Comparison of ENCODE assay signal across 23 cellular contexts in genomic region chrX:23816179-23816578, GRCh38. TPM values are rescaled to one million over a fixed set of nuclear protein-coding genes. Genes with fewer than 3 reads are reported as not detected.
A peak's percentile ranks its signal among the peaks of the same experiment; 100 is the strongest.
DNase-seq lines count a peak whose midpoint lies in the region; ATAC-seq, FAIRE-seq and TF ChIP-seq lines count a peak whose summit lies in the region.
"Had no signal": no experiment of that assay in that cellular context is flagged by ENCODE, and none has a peak within 500 bp of the region (broad histone marks: within the 10 kb centered on the region; RNA-seq: fewer than 3 reads in every experiment).

No MANE protein-coding gene starts in this region.

- H3K4me2 ChIP-seq in mesenchymal stem cell (ENCODE audit: low read length, poor library complexity, severe bottlenecking) = no peak overlapping the region

- peak; percentile 20 for FAIRE-seq in HTR-8/SVneo (lab: Jason Lieb, UNC)
- FAIRE-seq: A204.1, GM12878 had no signal

- no peak overlapping the region for H3K27ac ChIP-seq in mesenchymal stem cell (ENCODE audit: low read length, poor library complexity, severe bottlenecking)

- H3K4ac ChIP-seq in mesenchymal stem cell (ENCODE audit: low read depth in 1 of 2, low read length in 2 of 2) = no peak overlapping the region

- no peaks in the 10 kb centered on the region for H3K79me1 ChIP-seq in mesenchymal stem cell (replicated peaks; ENCODE audit: low read length, poor library complexity, severe bottlenecking)

- H3K4me1 Mint-ChIP-seq in WTC11 = peaks cover 4% of the 10 kb centered on the region; the same call in 1 of the 2 replicates
- H3K4me1 Mint-ChIP-seq in stimulated activated memory B cell treated with anti-CD40 and anti-IgM and Interleukin-4, amounts not matched to agents 10 μg/mL and 1 μg/mL and 100 μg/mL, for 72 hours = peaks cover 9% of the 10 kb centered on the region
- H3K4me1 Mint-ChIP-seq in stimulated activated effector memory CD8-positive, alpha-beta T cell treated with anti-CD3 and anti-CD28 coated beads, Interleukin-12 subunit alpha, Interleukin-12 subunit beta, amount 100 ng/mL, for 72 hours = no peaks in the 10 kb centered on the region
- H3K4me1 Mint-ChIP-seq: CD4-positive, CD25-positive, alpha-beta regulatory T cell had no signal

- no peak overlapping the region for H3K9ac ChIP-seq in mesenchymal stem cell (ENCODE audit: low read length)

- no peak overlapping the region for H4K8ac ChIP-seq in mesenchymal stem cell (ENCODE audit: low read length)

- H3K18ac ChIP-seq in mesenchymal stem cell (ENCODE audit: low read depth in 1 of 2, low read length in 2 of 2) = no peak overlapping the region

- H2BK12ac ChIP-seq in mesenchymal stem cell (ENCODE audit: low read length in 2 of 2) = no peak overlapping the region

- H3K4me3 ChIP-seq in mesenchymal stem cell (ENCODE audit: insufficient read depth in 1 of 2, low read depth in 1 of 2, low read length in 2 of 2) = no peak overlapping the region
- H3K4me3 ChIP-seq: GM12878, HAP-1 had no signal

- no peaks in the 10 kb centered on the region for H3K9me3 Mint-ChIP-seq in WTC11
- H3K9me3 Mint-ChIP-seq in stimulated activated memory B cell treated with anti-CD40 and anti-IgM and Interleukin-4, amounts not matched to agents 10 μg/mL and 1 μg/mL and 100 μg/mL, for 72 hours = no peaks in the 10 kb centered on the region
- no peaks in the 10 kb centered on the region for H3K9me3 Mint-ChIP-seq in stimulated activated effector memory CD8-positive, alpha-beta T cell treated with anti-CD3 and anti-CD28 coated beads, Interleukin-12 subunit alpha, Interleukin-12 subunit beta, amount 100 ng/mL, for 72 hours

- H3K27ac Mint-ChIP-seq in WTC11 = no peak overlapping the region
- H3K27ac Mint-ChIP-seq in stimulated activated memory B cell treated with anti-CD40 and anti-IgM and Interleukin-4, amounts not matched to agents 10 μg/mL and 1 μg/mL and 100 μg/mL, for 72 hours = peak overlapping the region; percentile 73
- no peak overlapping the region for H3K27ac Mint-ChIP-seq in stimulated activated effector memory CD8-positive, alpha-beta T cell treated with anti-CD3 and anti-CD28 coated beads, Interleukin-12 subunit alpha, Interleukin-12 subunit beta, amount 100 ng/mL, for 72 hours
- H3K27ac Mint-ChIP-seq: CD4-positive, CD25-positive, alpha-beta regulatory T cell had no signal

- peaks cover 4% of the 10 kb centered on the region for H3K4me1 ChIP-seq in mesenchymal stem cell (ENCODE audit: control insufficient read depth, insufficient read depth, low read depth, low read length)
- H3K4me1 ChIP-seq: BE2C had no signal

- H3K9me3 ChIP-seq in mesenchymal stem cell (ENCODE audit: control insufficient read depth, low read length) = peaks cover 8% of the 10 kb centered on the region
- H3K9me3 ChIP-seq: BE2C, HAP-1 had no signal

- no peak overlapping the region for H2AK5ac ChIP-seq in mesenchymal stem cell (ENCODE audit: low read length, severe bottlenecking)

- no peak overlapping the region for H2AFZ ChIP-seq in mesenchymal stem cell (ENCODE audit: low read depth, low read length)

- DNase-seq in HTR-8/SVneo (ENCODE audit: insufficient read length, low spot score) = no peak
- no peak for DNase-seq in WTC11 (ENCODE audit: low spot score)
- DNase-seq in mesenchymal stem cell = no peak
- DNase-seq in stimulated activated effector memory CD8-positive, alpha-beta T cell treated with anti-CD3 and anti-CD28 coated beads, Interleukin-12 subunit alpha, Interleukin-12 subunit beta, amount 100 ng/mL, for 72 hours (ENCODE audit: low spot score in 2 of 2) = no peak
- no peak for DNase-seq in effector CD8-positive, alpha-beta T cell (lab: John Stamatoyannopoulos, UW)
- DNase-seq: ACHN; BE2C; C1 segment of cervical spinal cord; CD4-positive, CD25-positive, alpha-beta regulatory T cell; CD8-positive, alpha-beta memory T cell; COR-L47; DMS 273 treated with DMSO at 0.1 percent for 48 hours; DMS53; DND-41; EL; GOT3; KG1 had no signal

- no peaks in the 10 kb centered on the region for H3K27me3 Mint-ChIP-seq in WTC11 (ENCODE audit: low read depth)
- H3K27me3 Mint-ChIP-seq in stimulated activated memory B cell treated with anti-CD40 and anti-IgM and Interleukin-4, amounts not matched to agents 10 μg/mL and 1 μg/mL and 100 μg/mL, for 72 hours = no peaks in the 10 kb centered on the region
- H3K27me3 Mint-ChIP-seq: CD4-positive, CD25-positive, alpha-beta regulatory T cell had no signal

- no peak overlapping the region for H2BK15ac ChIP-seq in mesenchymal stem cell (ENCODE audit: low read depth, poor library complexity, severe bottlenecking)

- POLR2A ChIA-PET in WTC11 (lab: Charles Lee) = no interaction called here

- WGBS in mesenchymal stem cell = 88% methylated on average over 2 of the region's 4 CpGs

- ATAC-seq in WTC11 = peak; percentile 53
- ATAC-seq in stimulated activated memory B cell treated with anti-CD40 and anti-IgM and Interleukin-4, amounts not matched to agents 10 μg/mL and 1 μg/mL and 100 μg/mL, for 72 hours = no peak
- no peak for ATAC-seq in stimulated activated effector memory CD8-positive, alpha-beta T cell treated with anti-CD3 and anti-CD28 coated beads, Interleukin-12 subunit alpha, Interleukin-12 subunit beta, amount 100 ng/mL, for 72 hours
- ATAC-seq in GM19463 (IDR thresholded peaks at IDR 0.05; ENCODE audit: unreplicated experiment) = no peak
- no peak for ATAC-seq in HG03342 (IDR thresholded peaks at IDR 0.05; ENCODE audit: unreplicated experiment)

- H3K23ac ChIP-seq in mesenchymal stem cell (ENCODE audit: low read length in 2 of 2) = no peak overlapping the region

- CTCF ChIA-PET in WTC11 (lab: Charles Lee) = no interaction called here

- peak overlapping the region; percentile 19 for H2BK120ac ChIP-seq in mesenchymal stem cell (ENCODE audit: low read depth, low read length)

- H3K14ac ChIP-seq in mesenchymal stem cell (ENCODE audit: low read length in 2 of 2) = no peak overlapping the region

- no peak overlapping the region for H2BK5ac ChIP-seq in mesenchymal stem cell (ENCODE audit: low read depth, low read length, poor library complexity, severe bottlenecking)

- no peaks in the 10 kb centered on the region for H3K27me3 ChIP-seq in mesenchymal stem cell (ENCODE audit: control insufficient read depth in 1 of 2, insufficient read depth in 1 of 2, low read length in 2 of 2)
- H3K27me3 ChIP-seq: BE2C had no signal

- H4K91ac ChIP-seq in mesenchymal stem cell (ENCODE audit: low read length) = no peak overlapping the region

- no peaks in the 10 kb centered on the region for H3K36me3 Mint-ChIP-seq in WTC11
- H3K36me3 Mint-ChIP-seq in stimulated activated memory B cell treated with anti-CD40 and anti-IgM and Interleukin-4, amounts not matched to agents 10 μg/mL and 1 μg/mL and 100 μg/mL, for 72 hours = no peaks in the 10 kb centered on the region
- H3K36me3 Mint-ChIP-seq in stimulated activated effector memory CD8-positive, alpha-beta T cell treated with anti-CD3 and anti-CD28 coated beads, Interleukin-12 subunit alpha, Interleukin-12 subunit beta, amount 100 ng/mL, for 72 hours = no peaks in the 10 kb centered on the region
- H3K36me3 Mint-ChIP-seq: CD4-positive, CD25-positive, alpha-beta regulatory T cell; CD8-positive, alpha-beta memory T cell had no signal

- H3K36me3 ChIP-seq in mesenchymal stem cell (ENCODE audit: control insufficient read depth in 1 of 2, insufficient read depth in 2 of 2, low read depth in 1 of 2, low read length in 2 of 2) = no peaks in the 10 kb centered on the region
- H3K36me3 ChIP-seq: BE2C, HAP-1 had no signal

- TF ChIP-seq CTCF in WTC11 (IDR thresholded peaks at IDR 0.05) = no peak

- H3K4me3 Mint-ChIP-seq in WTC11 = no peak overlapping the region
- H3K4me3 Mint-ChIP-seq in stimulated activated memory B cell treated with anti-CD40 and anti-IgM and Interleukin-4, amounts not matched to agents 10 μg/mL and 1 μg/mL and 100 μg/mL, for 72 hours = no peak overlapping the region
- H3K4me3 Mint-ChIP-seq in stimulated activated effector memory CD8-positive, alpha-beta T cell treated with anti-CD3 and anti-CD28 coated beads, Interleukin-12 subunit alpha, Interleukin-12 subunit beta, amount 100 ng/mL, for 72 hours = no peak overlapping the region
- H3K4me3 Mint-ChIP-seq: CD4-positive, CD25-positive, alpha-beta regulatory T cell; CD8-positive, alpha-beta memory T cell had no signal

TF ChIP-seq in WTC11, 78 proteins besides CTCF, POLR2A, EP300 and RAD21 (continues in another document):
- TF ChIP-seq USF1 (CRISPR knock-in tag; IDR thresholded peaks at IDR 0.05) (no peak), CBFB (CRISPR knock-in tag; IDR thresholded peaks at IDR 0.05; ENCODE audit: low read depth) (no peak), MXD4 (CRISPR knock-in tag; IDR thresholded peaks at IDR 0.05; ENCODE audit: borderline replicate concordance) (no peak), ZMAT4 (CRISPR knock-in tag; IDR thresholded peaks at IDR 0.05) (no peak), NFATC4 (CRISPR knock-in tag; IDR thresholded peaks at IDR 0.05) (no peak), JAZF1 (CRISPR knock-in tag; IDR thresholded peaks at IDR 0.05) (no peak), SMAD4 (CRISPR knock-in tag; IDR thresholded peaks at IDR 0.05) (no peak), TEAD1 (CRISPR knock-in tag; IDR thresholded peaks at IDR 0.05) (no peak), ZNF396 (CRISPR knock-in tag; IDR thresholded peaks at IDR 0.05; ENCODE audit: borderline replicate concordance) (no peak), ZNF671 (CRISPR knock-in tag; IDR thresholded peaks at IDR 0.05) (no peak), HMGA2 (CRISPR knock-in tag; IDR thresholded peaks at IDR 0.05) (no peak), KAT7 (CRISPR knock-in tag; IDR thresholded peaks at IDR 0.05; ENCODE audit: borderline replicate concordance) (no peak)

RNA-seq across cellular contexts. Expression of gene SAT1, which starts 33.2 kb away (rescaled TPM):
- 52.6 to 70.7 TPM (median 55.8 TPM) in 3 replicates for total RNA-seq in WTC11 (2021)
- 314 TPM for polyA plus RNA-seq in mesenchymal stem cell (2013, experiment 1 of 2)
- polyA plus RNA-seq in mesenchymal stem cell (2013, experiment 2 of 2) = 311 TPM
